In the genomic region with DNA sequence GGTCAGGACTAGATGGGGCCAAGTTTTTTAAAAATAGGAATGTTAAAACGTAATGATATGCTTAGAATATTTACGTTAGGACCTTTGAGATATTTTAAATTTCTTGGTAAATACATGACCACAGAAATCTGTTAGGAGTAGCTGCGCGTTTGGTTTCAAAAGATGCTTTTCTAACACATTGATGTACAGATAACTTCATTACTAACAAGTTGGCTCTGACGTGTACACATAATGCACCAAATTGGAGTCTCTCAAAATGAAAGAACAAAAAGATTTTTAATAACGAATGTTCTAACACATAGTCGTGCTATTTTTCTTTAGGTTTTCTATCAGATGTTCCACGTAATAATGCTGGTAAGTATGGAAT, we compare ENCODE assay signal across 8 cellular contexts. TPM values are rescaled to one million over a fixed set of nuclear protein-coding genes. Genes with fewer than 3 reads are reported as not detected.
DNase-seq lines count a peak whose midpoint lies in the region; ATAC-seq and TF ChIP-seq lines count a peak whose summit lies in the region.

No MANE protein-coding gene starts in this region.

- H3K4me3 Mint-ChIP-seq in glutamatergic neuron (ENCODE audit: unreplicated experiment): peak overlapping the region; percentile 99

- DNase-seq in HAP-1 (ENCODE audit: low spot score in 2 of 2): no peak
- no peak for DNase-seq in glutamatergic neuron
- no peak for DNase-seq in NCI-H146 (lab: John Stamatoyannopoulos, UW)
- DNase-seq in stimulated activated CD4-positive, alpha-beta T cell treated with anti-CD3 and anti-CD28 coated beads, Interleukin-2, amount 100 ng/mL, for 24 hours: no peak

- no peak for TF ChIP-seq CTCF in VCaP (conservative IDR thresholded peaks at IDR 0.05)
- TF ChIP-seq CTCF in glutamatergic neuron (IDR thresholded peaks at IDR 0.05; ENCODE audit: partially characterized antibody, unreplicated experiment): no peak

- no peaks in the 10 kb centered on the region for H3K27me3 Mint-ChIP-seq in glutamatergic neuron (ENCODE audit: unreplicated experiment)

- H3K9me3 Mint-ChIP-seq in glutamatergic neuron (ENCODE audit: unreplicated experiment): no peaks in the 10 kb centered on the region

- peaks cover 10% of the 10 kb centered on the region for H3K4me1 ChIP-seq in HAP-1

- H3K27me3 ChIP-seq in HAP-1 (ENCODE audit: low read depth): no peaks in the 10 kb centered on the region

- peak overlapping the region; percentile 59 for H3K27ac Mint-ChIP-seq in glutamatergic neuron (ENCODE audit: unreplicated experiment)

- H3K27ac ChIP-seq in VCaP (peak overlapping the region; percentile 95), skin epidermis (peak overlapping the region in 19 of 21 experiments; percentile 67 to 94 (median 87))

- H3K36me3 Mint-ChIP-seq in glutamatergic neuron (ENCODE audit: unreplicated experiment): peaks cover 5% of the 10 kb centered on the region

- peaks cover 3% of the 10 kb centered on the region; the same call in 1 of the 2 replicates for H3K9me3 ChIP-seq in HAP-1

- ATAC-seq in GM21423 (IDR thresholded peaks at IDR 0.05; ENCODE audit: unreplicated experiment) (no peak), HG03025 (IDR thresholded peaks at IDR 0.05; ENCODE audit: low FRiP score, unreplicated experiment) (no peak)

- peaks cover 6% of the 10 kb centered on the region for H3K4me1 Mint-ChIP-seq in glutamatergic neuron (ENCODE audit: low read depth, unreplicated experiment)

- peaks cover 7% of the 10 kb centered on the region for H3K36me3 ChIP-seq in HAP-1 (replicated peaks)

- in situ Hi-C loops in HAP-1 (cut with MboI; ENCODE audit: low sequenced_read_pairs): no loop called here

- H3K4me3 ChIP-seq in HAP-1 (peak overlapping the region; percentile 87), skin epidermis (peak overlapping the region; percentile 63 to 87 (median 78))

RNA-seq across cellular contexts. Expression of a gene that starts 0.6 kb away (rescaled TPM):
- total RNA-seq in glutamatergic neuron (ENCODE audit: unreplicated experiment): 9.6 TPM

RNA-seq across cellular contexts. Expression of a gene that starts 0.7 kb away (rescaled TPM):
- total RNA-seq in glutamatergic neuron (ENCODE audit: unreplicated experiment): 0.32 TPM

RNA-seq across cellular contexts. Expression of a gene that starts 38.8 kb away (rescaled TPM):
- total RNA-seq in glutamatergic neuron (ENCODE audit: unreplicated experiment): 76.0 TPM
